8 cellular contexts compared by ENCODE assay signal in genomic region chr3:129439817-129440647, GRCh38. TPM values are rescaled to one million over a fixed set of nuclear protein-coding genes. Genes with fewer than 3 reads are reported as not detected.
DNase-seq lines count a peak whose midpoint lies in the region; ATAC-seq and TF ChIP-seq lines count a peak whose summit lies in the region.

A gene with protein sequence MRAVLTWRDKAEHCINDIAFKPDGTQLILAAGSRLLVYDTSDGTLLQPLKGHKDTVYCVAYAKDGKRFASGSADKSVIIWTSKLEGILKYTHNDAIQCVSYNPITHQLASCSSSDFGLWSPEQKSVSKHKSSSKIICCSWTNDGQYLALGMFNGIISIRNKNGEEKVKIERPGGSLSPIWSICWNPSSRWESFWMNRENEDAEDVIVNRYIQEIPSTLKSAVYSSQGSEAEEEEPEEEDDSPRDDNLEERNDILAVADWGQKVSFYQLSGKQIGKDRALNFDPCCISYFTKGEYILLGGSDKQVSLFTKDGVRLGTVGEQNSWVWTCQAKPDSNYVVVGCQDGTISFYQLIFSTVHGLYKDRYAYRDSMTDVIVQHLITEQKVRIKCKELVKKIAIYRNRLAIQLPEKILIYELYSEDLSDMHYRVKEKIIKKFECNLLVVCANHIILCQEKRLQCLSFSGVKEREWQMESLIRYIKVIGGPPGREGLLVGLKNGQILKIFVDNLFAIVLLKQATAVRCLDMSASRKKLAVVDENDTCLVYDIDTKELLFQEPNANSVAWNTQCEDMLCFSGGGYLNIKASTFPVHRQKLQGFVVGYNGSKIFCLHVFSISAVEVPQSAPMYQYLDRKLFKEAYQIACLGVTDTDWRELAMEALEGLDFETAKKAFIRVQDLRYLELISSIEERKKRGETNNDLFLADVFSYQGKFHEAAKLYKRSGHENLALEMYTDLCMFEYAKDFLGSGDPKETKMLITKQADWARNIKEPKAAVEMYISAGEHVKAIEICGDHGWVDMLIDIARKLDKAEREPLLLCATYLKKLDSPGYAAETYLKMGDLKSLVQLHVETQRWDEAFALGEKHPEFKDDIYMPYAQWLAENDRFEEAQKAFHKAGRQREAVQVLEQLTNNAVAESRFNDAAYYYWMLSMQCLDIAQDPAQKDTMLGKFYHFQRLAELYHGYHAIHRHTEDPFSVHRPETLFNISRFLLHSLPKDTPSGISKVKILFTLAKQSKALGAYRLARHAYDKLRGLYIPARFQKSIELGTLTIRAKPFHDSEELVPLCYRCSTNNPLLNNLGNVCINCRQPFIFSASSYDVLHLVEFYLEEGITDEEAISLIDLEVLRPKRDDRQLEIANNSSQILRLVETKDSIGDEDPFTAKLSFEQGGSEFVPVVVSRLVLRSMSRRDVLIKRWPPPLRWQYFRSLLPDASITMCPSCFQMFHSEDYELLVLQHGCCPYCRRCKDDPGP (plus strand): TSS chr3:129440224. CDS start chr3:129440331, 107 bp downstream.
TSS of gene MBD4 (minus strand) at chr3:129439948. CDS start at chr3:129439833, 115 bp downstream.

- no peaks in the 10 kb centered on the region for H3K9me3 ChIP-seq in SU-DHL-6 (ENCODE audit: insufficient read depth, low read length)
- no peaks in the 10 kb centered on the region for H3K9me3 ChIP-seq in osteoblast (ENCODE audit: low read depth, low read length)
- H3K9me3 ChIP-seq in thoracic aorta: no peaks in the 10 kb centered on the region

- DNase-seq in GM12864 (ENCODE audit: low read depth) (peak; percentile 98), NCI-H128 (lab: John Stamatoyannopoulos, UW; ENCODE audit: unreplicated experiment) (peak; percentile 99), glutamatergic neuron (peak; percentile 97), osteoblast (ENCODE audit: insufficient read length, low spot score, missing footprints) (peak; percentile 98), thoracic aorta (ENCODE audit: low spot score) (peak; percentile 91)
- peak; percentile 96 for DNase-seq in activated naive CD8-positive, alpha-beta T cell treated with anti-CD3 and anti-CD28 coated beads, Interleukin-2, amount 10 ng/mL, durations not matched to agents 7 days and 5 days

- peaks cover 41% of the 10 kb centered on the region for H3K4me1 Mint-ChIP-seq in activated naive CD8-positive, alpha-beta T cell treated with anti-CD3 and anti-CD28 coated beads, Interleukin-2, amount 10 ng/mL, durations not matched to agents 7 days and 5 days
- H3K4me1 Mint-ChIP-seq in glutamatergic neuron (ENCODE audit: low read depth, unreplicated experiment): peaks cover 10% of the 10 kb centered on the region

- peak within 1 kb of the TSS; percentile 89 for H3K4me2 ChIP-seq in SU-DHL-6 (ENCODE audit: low read depth, low read length, poor library complexity, severe bottlenecking)
- peak within 1 kb of the TSS; percentile 88 for H3K4me2 ChIP-seq in osteoblast (ENCODE audit: insufficient read depth, low read length)

- peak within 1 kb of the TSS; percentile 87 for H3K4me3 Mint-ChIP-seq in activated naive CD8-positive, alpha-beta T cell treated with anti-CD3 and anti-CD28 coated beads, Interleukin-2, amount 10 ng/mL, durations not matched to agents 7 days and 5 days
- peak within 1 kb of the TSS; percentile 97 for H3K4me3 Mint-ChIP-seq in glutamatergic neuron (ENCODE audit: unreplicated experiment)

- H3F3A ChIP-seq in SU-DHL-6 (ENCODE audit: insufficient read depth): no peaks in the 10 kb centered on the region

- ATAC-seq in HG02678 (IDR thresholded peaks at IDR 0.05; ENCODE audit: unreplicated experiment): peak; percentile 84
- peak; percentile 95 for ATAC-seq in activated naive CD8-positive, alpha-beta T cell treated with anti-CD3 and anti-CD28 coated beads, Interleukin-2, amount 10 ng/mL, durations not matched to agents 7 days and 5 days (ENCODE audit: low read depth)
- peak; percentile 90 for ATAC-seq in thoracic aorta (ENCODE audit: insufficient number of reproducible peaks, low FRiP score, low read depth)

- POLR2A ChIA-PET in activated naive CD8-positive, alpha-beta T cell treated with anti-CD3 and anti-CD28 coated beads, Interleukin-2, amount 10 ng/mL, durations not matched to agents 7 days and 5 days (lab: Charles Lee): interaction anchor here (0.5 to 4.1 kb wide), 16 partner anchors 11 to 425 kb away, joined by 3 to 40 read pairs (median 3); partner anchors contain the start of genes EFCAB12 and RAB43

- H3K9me2 ChIP-seq in SU-DHL-6 (replicated peaks; ENCODE audit: insufficient read depth, low read length): no peaks in the 10 kb centered on the region

- H3K27ac ChIP-seq in SU-DHL-6 (ENCODE audit: low read depth, low read length) (peak within 1 kb of the TSS; percentile 82), osteoblast (ENCODE audit: low read depth, low read length) (peak within 1 kb of the TSS; percentile 95), thoracic aorta (peak within 1 kb of the TSS; percentile 80 to 86)

- H3K4me3 ChIP-seq in GM12864 (ENCODE audit: low read depth, low read length) (peak within 1 kb of the TSS; percentile 95), SU-DHL-6 (ENCODE audit: insufficient read depth, low read length, poor library complexity, severe bottlenecking) (peak within 1 kb of the TSS; percentile 95), osteoblast (ENCODE audit: insufficient read depth, low read length) (peak within 1 kb of the TSS; percentile 98), thoracic aorta (peak within 1 kb of the TSS; percentile 92)

- peaks cover 20% of the 10 kb centered on the region for H3K36me3 ChIP-seq in SU-DHL-6 (ENCODE audit: low read length)
- peaks cover 19% of the 10 kb centered on the region for H3K36me3 ChIP-seq in osteoblast (ENCODE audit: insufficient read depth, low read length)
- peaks cover 6% of the 10 kb centered on the region for H3K36me3 ChIP-seq in thoracic aorta

- H2AFZ ChIP-seq in SU-DHL-6 (ENCODE audit: low read depth, low read length, severe bottlenecking) (peak within 1 kb of the TSS; percentile 92), osteoblast (ENCODE audit: low read length) (peak within 1 kb of the TSS; percentile 95)

- H3K79me2 ChIP-seq in SU-DHL-6 (ENCODE audit: insufficient read depth, low read length) (peaks cover 44% of the 10 kb centered on the region), osteoblast (ENCODE audit: insufficient read depth, low read length) (peaks cover 73% of the 10 kb centered on the region)

- H3K27me3 ChIP-seq in SU-DHL-6 (ENCODE audit: low read length): no peaks in the 10 kb centered on the region
- no peaks in the 10 kb centered on the region for H3K27me3 ChIP-seq in osteoblast (ENCODE audit: insufficient read depth, low read length)
- H3K27me3 ChIP-seq in thoracic aorta (replicated peaks; ENCODE audit: insufficient read depth): no peaks in the 10 kb centered on the region

- H4K20me1 ChIP-seq in SU-DHL-6 (ENCODE audit: low read depth, low read length) (no peaks in the 10 kb centered on the region), osteoblast (ENCODE audit: insufficient read depth, low read length) (no peaks in the 10 kb centered on the region)

- H3K4me1 ChIP-seq in osteoblast (ENCODE audit: insufficient read depth, low read length) (peaks cover 41% of the 10 kb centered on the region), thoracic aorta (ENCODE audit: control insufficient read depth in 1 of 2, low read depth in 2 of 2) (peaks cover 50 to 73% of the 10 kb centered on the region in 2 donors)

- TF ChIP-seq CTCF in GM12864 (IDR thresholded peaks at IDR 0.05; ENCODE audit: low read depth, low read length, missing control alignments) (no peak), SU-DHL-6 (IDR thresholded peaks at IDR 0.05; ENCODE audit: insufficient read depth, low read length, poor library complexity, severe bottlenecking) (no peak), glutamatergic neuron (IDR thresholded peaks at IDR 0.05; ENCODE audit: partially characterized antibody, unreplicated experiment) (no peak), osteoblast (IDR thresholded peaks at IDR 0.05; ENCODE audit: extremely low read depth, low read depth, low read length) (no peak), thoracic aorta (IDR thresholded peaks at IDR 0.05) (no peak)

- peak within 1 kb of the TSS; percentile 95 for H3K27ac Mint-ChIP-seq in activated naive CD8-positive, alpha-beta T cell treated with anti-CD3 and anti-CD28 coated beads, Interleukin-2, amount 10 ng/mL, durations not matched to agents 7 days and 5 days
- peak within 1 kb of the TSS; percentile 96 for H3K27ac Mint-ChIP-seq in glutamatergic neuron (ENCODE audit: unreplicated experiment)

- H3K9ac ChIP-seq in SU-DHL-6 (ENCODE audit: low read length): peak within 1 kb of the TSS; percentile 97

- no peaks in the 10 kb centered on the region for H3K27me3 Mint-ChIP-seq in activated naive CD8-positive, alpha-beta T cell treated with anti-CD3 and anti-CD28 coated beads, Interleukin-2, amount 10 ng/mL, durations not matched to agents 7 days and 5 days
- peaks cover 3% of the 10 kb centered on the region for H3K27me3 Mint-ChIP-seq in glutamatergic neuron (ENCODE audit: unreplicated experiment)

- no peaks in the 10 kb centered on the region for H3K9me3 Mint-ChIP-seq in activated naive CD8-positive, alpha-beta T cell treated with anti-CD3 and anti-CD28 coated beads, Interleukin-2, amount 10 ng/mL, durations not matched to agents 7 days and 5 days
- H3K9me3 Mint-ChIP-seq in glutamatergic neuron (ENCODE audit: unreplicated experiment): peaks cover 4% of the 10 kb centered on the region

- H3K36me3 Mint-ChIP-seq in activated naive CD8-positive, alpha-beta T cell treated with anti-CD3 and anti-CD28 coated beads, Interleukin-2, amount 10 ng/mL, durations not matched to agents 7 days and 5 days: peaks cover 15% of the 10 kb centered on the region
- no peaks in the 10 kb centered on the region for H3K36me3 Mint-ChIP-seq in glutamatergic neuron (ENCODE audit: unreplicated experiment)

RNA-seq across cellular contexts. Expression of the first gene that starts in this region (rescaled TPM):
- 10 to 100 TPM; 23.0 to 25.9 TPM for total RNA-seq in activated naive CD8-positive, alpha-beta T cell treated with anti-CD3 and anti-CD28 coated beads, Interleukin-2, amount 10 ng/mL, durations not matched to agents 7 days and 5 days
- total RNA-seq in glutamatergic neuron (ENCODE audit: unreplicated experiment) (20.6 TPM), osteoblast (30.4 and 30.6 TPM in 2 replicates), thoracic aorta (10 to 100 TPM; 50.1 to 61.9 TPM)

RNA-seq across cellular contexts. Expression of gene MBD4, which starts in this region (rescaled TPM):
- total RNA-seq in activated naive CD8-positive, alpha-beta T cell treated with anti-CD3 and anti-CD28 coated beads, Interleukin-2, amount 10 ng/mL, durations not matched to agents 7 days and 5 days: 10 to 100 TPM; 49.0 to 57.6 TPM
- total RNA-seq in glutamatergic neuron (ENCODE audit: unreplicated experiment) (21.3 TPM), osteoblast (37.1 and 41.3 TPM in 2 replicates), thoracic aorta (10 to 100 TPM; 23.0 to 32.5 TPM)

Comparison
In these comparisons a context has a peak if more than half of its experiments do, and no peak if none do; other contexts are left out.
1. Peak in every context shown above with its lines: DNase-seq, ATAC-seq, H3K4me3 ChIP-seq and H3K27ac ChIP-seq.